Comparison of ENCODE assay signal across 9 cellular contexts in the genomic region with DNA sequence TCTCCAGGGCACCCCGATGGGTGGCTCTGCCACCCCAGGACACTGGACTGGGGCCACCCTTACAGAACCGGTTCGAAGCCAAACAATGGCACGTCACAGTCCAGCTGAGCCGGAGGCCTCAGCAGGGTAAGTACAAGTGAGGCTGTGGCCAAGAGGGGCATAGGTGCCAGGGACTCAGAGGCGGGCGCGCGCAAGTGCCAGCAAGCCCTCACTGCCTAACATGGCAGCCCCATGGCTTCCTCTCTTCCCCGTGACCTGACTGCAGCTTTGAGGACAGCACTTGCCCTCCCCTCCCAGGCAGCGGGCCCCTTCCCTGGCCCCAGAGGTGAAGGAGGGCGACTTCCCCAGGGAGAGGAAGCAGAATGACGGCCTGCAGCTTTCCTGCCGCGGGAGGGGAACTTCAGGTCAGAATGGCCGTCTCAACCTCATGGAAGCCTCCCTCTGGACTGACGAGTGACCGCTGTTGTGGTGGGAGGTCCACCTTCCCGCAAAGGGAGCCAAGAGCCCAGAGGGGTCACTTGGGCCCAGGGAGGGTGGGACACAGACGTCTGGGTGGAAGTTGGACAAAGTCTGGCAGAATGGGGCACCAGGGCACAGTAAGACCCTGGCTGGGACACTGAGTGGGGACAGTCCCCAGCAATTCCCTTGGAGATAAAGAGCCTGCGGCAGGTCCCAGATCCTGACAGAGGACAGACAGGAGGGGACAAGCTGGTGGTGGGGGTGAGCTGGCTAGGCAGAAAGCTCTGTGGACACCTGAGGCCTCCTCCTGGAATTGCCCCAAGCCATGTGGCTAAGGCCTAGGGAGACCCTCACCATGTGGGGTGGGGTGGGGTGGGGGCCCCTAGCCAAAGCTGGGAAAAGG. TPM values are rescaled to one million over a fixed set of nuclear protein-coding genes. Genes with fewer than 3 reads are reported as not detected.
DNase-seq lines count a peak whose midpoint lies in the region; ATAC-seq and TF ChIP-seq lines count a peak whose summit lies in the region.
"Had no signal": no experiment of that assay in that cellular context is flagged by ENCODE, and none has a peak within 500 bp of the region (broad histone marks: within the 10 kb centered on the region; RNA-seq: fewer than 3 reads in every experiment).

No MANE protein-coding gene starts in this region.

- TF ChIP-seq CTCF in breast epithelium (IDR thresholded peaks at IDR 0.05), result no peak
- TF ChIP-seq CTCF in MCF 10A (IDR thresholded peaks at IDR 0.05; ENCODE audit: unreplicated experiment), result no peak
- TF ChIP-seq CTCF in type B pancreatic cell (conservative IDR thresholded peaks at IDR 0.05), result no peak

- intact Hi-C loops in breast epithelium (cut with DNase I; ENCODE audit: low total_unique reads) (no loop called here), MCF 10A (cut with micrococcal nuclease) (no loop called here)

- H3K27ac Mint-ChIP-seq in MCF 10A (ENCODE audit: low read depth, unreplicated experiment) (no peak overlapping the region), type B pancreatic cell (peak overlapping the region; percentile 56)

- H3K27ac ChIP-seq in breast epithelium (peak overlapping the region; percentile 95 to 97), caudate nucleus (ENCODE audit: low read depth, low read length) (peak overlapping the region; percentile 98), mucosa of rectum (ENCODE audit: low read depth in 2 of 2, low read length in 2 of 2) (peak overlapping the region; percentile 97 to 98)

- H3K4me3 ChIP-seq in breast epithelium (no peak overlapping the region), mucosa of rectum (ENCODE audit: low read length in 2 of 2) (no peak overlapping the region)

- POLR2A ChIA-PET in MCF 10A (lab: Yijun Ruan, JAX), result interaction anchor here (1.6 kb wide), 1 partner anchor 52 kb away, joined by 4 read pairs; the partner anchor contains the start of gene TOB1

- peak overlapping the region; percentile 77 to 83 for H3K9ac ChIP-seq in mucosa of rectum (ENCODE audit: low read depth in 1 of 2, low read length in 2 of 2)

- no peaks in the 10 kb centered on the region for H3K9me3 ChIP-seq in breast epithelium
- H3K9me3 ChIP-seq in mucosa of rectum (ENCODE audit: control insufficient read depth in 2 of 2, low read length in 2 of 2), result no peaks in the 10 kb centered on the region

- no peaks in the 10 kb centered on the region for H3K36me3 ChIP-seq in breast epithelium
- no peaks in the 10 kb centered on the region for H3K36me3 ChIP-seq in mucosa of rectum (ENCODE audit: control insufficient read depth in 2 of 2, insufficient read depth in 2 of 2, low read length in 2 of 2)

- BruUV-seq in MCF 10A (replicated peaks; lab: Mats Ljungman, UMichigan), result no TSS peak

- H3K27me3 ChIP-seq in breast epithelium (no peaks in the 10 kb centered on the region), mucosa of rectum (ENCODE audit: control insufficient read depth in 2 of 2, insufficient read depth in 2 of 2, low read length in 2 of 2) (no peaks in the 10 kb centered on the region)

- H3K27me3 Mint-ChIP-seq in MCF 10A (ENCODE audit: insufficient read depth, unreplicated experiment) (no peaks in the 10 kb centered on the region), type B pancreatic cell (no peaks in the 10 kb centered on the region)

- no peak for ATAC-seq in HG02798 (IDR thresholded peaks at IDR 0.05; ENCODE audit: poor library complexity, unreplicated experiment)
- ATAC-seq in HG03460 (IDR thresholded peaks at IDR 0.05; ENCODE audit: unreplicated experiment), result no peak
- no peak for ATAC-seq in GM21447 (IDR thresholded peaks at IDR 0.05; ENCODE audit: unreplicated experiment)

- H3K4me1 ChIP-seq in breast epithelium, result peaks cover 13 to 53% of the 10 kb centered on the region in 2 donors
- H3K4me1 ChIP-seq in mucosa of rectum (ENCODE audit: control insufficient read depth in 2 of 2, insufficient read depth in 2 of 2, low read length in 2 of 2), result peaks cover 58 to 77% of the 10 kb centered on the region in 2 donors

- CTCF ChIA-PET in MCF 10A (lab: Yijun Ruan, JAX), result interaction anchor here (0.6 kb wide), 1 partner anchor 54 kb away, joined by 3 read pairs; no protein-coding TSS in a partner anchor

- no peaks in the 10 kb centered on the region for H3K9me3 Mint-ChIP-seq in MCF 10A (ENCODE audit: unreplicated experiment)
- H3K9me3 Mint-ChIP-seq in type B pancreatic cell, result no peaks in the 10 kb centered on the region

- TF ChIP-seq POLR2A in breast epithelium (IDR thresholded peaks at IDR 0.05), result no peak

- DNase-seq in breast epithelium (ENCODE audit: low spot score in 2 of 2), result peak; percentile 76 to 83
- no peak for DNase-seq in MCF 10A (ENCODE audit: unreplicated experiment)
- peak in 22 of 61 donors; percentile 8 to 64 (median 26) for DNase-seq in caudate nucleus (lab: John Stamatoyannopoulos, UW)
- no peak for DNase-seq in type B pancreatic cell (ENCODE audit: extremely low spot score, unreplicated experiment)
- DNase-seq: NCI-H524 had no signal

- H3K4me3 Mint-ChIP-seq in MCF 10A (ENCODE audit: unreplicated experiment) (no peak overlapping the region), type B pancreatic cell (no peak overlapping the region)

- H3K36me3 Mint-ChIP-seq in MCF 10A (ENCODE audit: insufficient read depth, unreplicated experiment), result no peaks in the 10 kb centered on the region
- H3K36me3 Mint-ChIP-seq in type B pancreatic cell, result no peaks in the 10 kb centered on the region

- H3K4me1 Mint-ChIP-seq in MCF 10A (ENCODE audit: insufficient read depth, unreplicated experiment) (peaks cover 21% of the 10 kb centered on the region), type B pancreatic cell (ENCODE audit: unreplicated experiment) (peaks cover 48% of the 10 kb centered on the region)

RNA-seq across cellular contexts. Expression of gene TOB1, which starts 52.1 kb away (rescaled TPM):
- total RNA-seq in breast epithelium (100 to 1,000 TPM in 1 of 3 donors, 10 to 100 TPM in 2; 12.6 to 145 (median 54.1) TPM), MCF 10A (2022) (53.1 and 66.0 TPM in 2 replicates), type B pancreatic cell (ENCODE audit: low replicate concordance) (54.9 and 113 TPM in 2 replicates)

Comparison
In these comparisons a context has a peak if more than half of its experiments do, and no peak if none do; other contexts are left out.
1. DNase-seq: peak in breast epithelium (2 of 2); none in MCF 10A (single experiment) and type B pancreatic cell (single experiment).
2. Peak in every context shown above with its lines, with median percentiles within 50 percentile points of each other: H3K27ac ChIP-seq.